Comparison of ENCODE assay signal across 8 cellular contexts in genomic region chr4:103091601-103092223, GRCh38. TPM values are rescaled to one million over a fixed set of nuclear protein-coding genes. Genes with fewer than 3 reads are reported as not detected.
A peak's percentile ranks its signal among the peaks of the same experiment; 100 is the strongest.
DNase-seq lines count a peak whose midpoint lies in the region; TF ChIP-seq lines count a peak whose summit lies in the region.

No MANE protein-coding gene starts in this region.

- CTCF ChIA-PET in HEK293T (lab: Yijun Ruan, JAX) = interaction anchor here (0.6 to 2.9 kb wide), 4 partner anchors 40 to 471 kb away, joined by 3 to 9 read pairs (median 4); no protein-coding TSS in a partner anchor
- CTCF ChIA-PET in SK-N-SH (lab: Yijun Ruan, JAX) = interaction anchor here (0.6 to 4.9 kb wide), 28 partner anchors 7 to 680 kb away, joined by 3 to 26 read pairs (median 4); partner anchors contain the start of genes BDH2, NFKB1 and SLC9B2

- no peak for TF ChIP-seq EP300 in SK-N-SH (IDR thresholded peaks at IDR 0.05; ENCODE audit: borderline replicate concordance in 1 of 2, low read depth in 1 of 2, low read length in 1 of 2)

- in situ Hi-C loops in brain microvascular endothelial cell (cut with HindIII; ENCODE audit: low pct_ligation_motif_present, low sequenced_read_pairs) = no loop called here

- WGBS in SK-N-SH (ENCODE audit: low lambda C conversion rate) = 32% methylated on average over 3 of the region's 3 CpGs
- WGBS in liver = 33% methylated on average over 3 of the region's 3 CpGs

- H3K9me3 Mint-ChIP-seq in type B pancreatic cell = no peaks in the 10 kb centered on the region

- no peak overlapping the region for H3K27ac ChIP-seq in 22Rv1
- H3K27ac ChIP-seq in MM.1S (ENCODE audit: low read length) = peak overlapping the region; percentile 5; the same call in 1 of the 2 replicates
- H3K27ac ChIP-seq in SK-N-SH (ENCODE audit: low read depth in 2 of 2, low read length in 1 of 2) = peak overlapping the region in 1 of 2 experiments; percentile 30; a peak in 1 of 4 replicates
- H3K27ac ChIP-seq in brain microvascular endothelial cell = no peak overlapping the region
- H3K27ac ChIP-seq in liver (ENCODE audit: low read depth in 1 of 2, low read length in 2 of 2) = no peak overlapping the region

- peaks cover 31% of the 10 kb centered on the region for H3K36me3 Mint-ChIP-seq in type B pancreatic cell

- H3K27me3 ChIP-seq in GM06990 (replicated peaks; ENCODE audit: control insufficient read depth, insufficient read depth, low read length) (no peaks in the 10 kb centered on the region), MM.1S (replicated peaks; ENCODE audit: insufficient read depth, low read length) (no peaks in the 10 kb centered on the region), SK-N-SH (ENCODE audit: insufficient read depth) (no peaks in the 10 kb centered on the region), brain microvascular endothelial cell (replicated peaks) (no peaks in the 10 kb centered on the region), liver (ENCODE audit: control insufficient read depth in 4 of 4, insufficient read depth in 4 of 4, low read length in 3 of 4) (no peaks in the 10 kb centered on the region)

- H3K4me1 Mint-ChIP-seq in type B pancreatic cell (ENCODE audit: unreplicated experiment) = peaks cover 2% of the 10 kb centered on the region

- peaks cover 6% of the 10 kb centered on the region for H3K4me1 ChIP-seq in MM.1S (ENCODE audit: low read length)
- H3K4me1 ChIP-seq in SK-N-SH (ENCODE audit: control insufficient read depth in 1 of 2, insufficient read depth in 2 of 2, low read depth in 1 of 2, low read length in 1 of 2) = no peaks in the 10 kb centered on the region
- peaks cover 4 to 36% (median 18%) of the 10 kb centered on the region in 4 donors for H3K4me1 ChIP-seq in liver (ENCODE audit: control insufficient read depth in 4 of 4, insufficient read depth in 4 of 4, low read length in 3 of 4)

- no peak overlapping the region for H3K4me3 ChIP-seq in GM06990 (replicated peaks; ENCODE audit: low read depth, low read length)
- H3K4me3 ChIP-seq in MM.1S (ENCODE audit: low read length) = peak overlapping the region; percentile 28
- no peak overlapping the region; a peak in 1 of 4 replicates for H3K4me3 ChIP-seq in SK-N-SH (ENCODE audit: low read depth in 2 of 2, low read length in 1 of 2)
- H3K4me3 ChIP-seq in brain microvascular endothelial cell (ENCODE audit: low read depth, low read length) = no peak overlapping the region
- no peak overlapping the region for H3K4me3 ChIP-seq in liver (ENCODE audit: low read depth in 1 of 3, low read length in 3 of 3)

- H3K9me2 ChIP-seq in MM.1S (replicated peaks; ENCODE audit: insufficient read depth, low read length) (no peaks in the 10 kb centered on the region), SK-N-SH (no peaks in the 10 kb centered on the region)

- peak overlapping the region; percentile 11; the same call in 1 of the 2 replicates for H3K9ac ChIP-seq in MM.1S (ENCODE audit: low read length)
- no peak overlapping the region for H3K9ac ChIP-seq in SK-N-SH
- peak overlapping the region in 1 of 2 donors; percentile 18 for H3K9ac ChIP-seq in liver (ENCODE audit: low read depth in 1 of 2, low read length in 2 of 2)

- peak overlapping the region; percentile 73 for H3K4me2 ChIP-seq in MM.1S (ENCODE audit: low read depth, low read length)
- H3K4me2 ChIP-seq in SK-N-SH = peak overlapping the region; percentile 61

- TF ChIP-seq RAD21 in SK-N-SH (IDR thresholded peaks at IDR 0.05; ENCODE audit: low read length) (peak; percentile 93), liver (IDR thresholded peaks at IDR 0.05) (peak; percentile 96)

- POLR2A ChIA-PET in HEK293T (lab: Yijun Ruan, JAX) (interaction anchor here (1.2 kb wide), 1 partner anchor 8 kb away, joined by 3 read pairs; the partner anchor contains the start of gene BDH2), SK-N-SH (lab: Yijun Ruan, JAX) (interaction anchor here (0.6 to 1.4 kb wide), 2 partner anchors 223 to 330 kb away, joined by 3 read pairs; partner anchors contain the start of gene CISD2)

- H4K20me1 ChIP-seq in MM.1S (ENCODE audit: insufficient read depth, low read length) = no peaks in the 10 kb centered on the region
- H4K20me1 ChIP-seq in SK-N-SH (ENCODE audit: insufficient read depth) = no peaks in the 10 kb centered on the region

- H2AFZ ChIP-seq in MM.1S (ENCODE audit: low read length) = peak overlapping the region; percentile 49
- H2AFZ ChIP-seq in SK-N-SH (ENCODE audit: low read depth) = no peak overlapping the region

- H3K4me3 Mint-ChIP-seq in type B pancreatic cell = no peak overlapping the region

- DNase-seq in GM06990 (ENCODE audit: extremely low read depth, insufficient read length) (peak; percentile 48), HEK293T (ENCODE audit: extremely low spot score) (peak; percentile 26), MM.1S (peak; percentile 87), SK-N-SH (peak; percentile 39), brain microvascular endothelial cell (peak; percentile 50), type B pancreatic cell (ENCODE audit: extremely low spot score, unreplicated experiment) (no peak)

- no peaks in the 10 kb centered on the region for H3K9me3 ChIP-seq in MM.1S (replicated peaks; ENCODE audit: insufficient read depth, low read length)
- H3K9me3 ChIP-seq in SK-N-SH = no peaks in the 10 kb centered on the region
- H3K9me3 ChIP-seq in liver (ENCODE audit: control insufficient read depth in 4 of 4, low read length in 3 of 4) = no peaks in the 10 kb centered on the region

- H3K27me3 Mint-ChIP-seq in type B pancreatic cell = no peaks in the 10 kb centered on the region

- H3F3A ChIP-seq in MM.1S (ENCODE audit: insufficient read depth, low read length) (no peaks in the 10 kb centered on the region), SK-N-SH (replicated peaks; ENCODE audit: insufficient read depth) (no peaks in the 10 kb centered on the region)

- no peak overlapping the region for H3K27ac Mint-ChIP-seq in type B pancreatic cell

- TF ChIP-seq CTCF in 22Rv1 (IDR thresholded peaks at IDR 0.05) (peak; percentile 77), GM06990 (IDR thresholded peaks at IDR 0.05; ENCODE audit: insufficient read depth, low read length, poor library complexity, severe bottlenecking) (peak; percentile 66), MM.1S (IDR thresholded peaks at IDR 0.05; ENCODE audit: low read length) (peak; percentile 76), SK-N-SH (IDR thresholded peaks at IDR 0.05) (peak; percentile 76), brain microvascular endothelial cell (IDR thresholded peaks at IDR 0.05; ENCODE audit: low read depth, low read length, missing control alignments) (peak; percentile 65), liver (IDR thresholded peaks at IDR 0.05; ENCODE audit: low read depth, low read length, missing input control) (peak; percentile 72), type B pancreatic cell (conservative IDR thresholded peaks at IDR 0.05) (peak; percentile 77)

- H3K79me2 ChIP-seq in MM.1S (ENCODE audit: low read length) (no peaks in the 10 kb centered on the region), SK-N-SH (ENCODE audit: insufficient read depth) (no peaks in the 10 kb centered on the region)

- H3K36me3 ChIP-seq in GM06990 (ENCODE audit: control insufficient read depth, insufficient read depth, low read length) = no peaks in the 10 kb centered on the region
- no peaks in the 10 kb centered on the region for H3K36me3 ChIP-seq in MM.1S (replicated peaks; ENCODE audit: insufficient read depth, low read length)
- peaks cover 37 to 59% of the 10 kb centered on the region in 2 experiments for H3K36me3 ChIP-seq in SK-N-SH (replicated peaks in 1 of 2; ENCODE audit: control insufficient read depth in 1 of 2, insufficient read depth in 2 of 2, low read length in 1 of 2)
- peaks cover 31% of the 10 kb centered on the region for H3K36me3 ChIP-seq in brain microvascular endothelial cell (replicated peaks)
- H3K36me3 ChIP-seq in liver (ENCODE audit: control insufficient read depth in 4 of 4, insufficient read depth in 3 of 4, low read depth in 1 of 4, low read length in 3 of 4) = peaks cover 0 to 39% (median 23%) of the 10 kb centered on the region in 4 donors

TF ChIP-seq in HEK293T, 16 proteins besides CTCF, POLR2A, EP300 and RAD21 (continues in another document):
- TF ChIP-seq L3MBTL2 (conservative IDR thresholded peaks at IDR 0.05) (no peak), CTBP1 (IDR thresholded peaks at IDR 0.05; ENCODE audit: borderline replicate concordance) (no peak), SP1 (IDR thresholded peaks at IDR 0.05) (no peak), FOXM1 (IDR thresholded peaks at IDR 0.05; ENCODE audit: borderline replicate concordance) (no peak), BHLHE40 (IDR thresholded peaks at IDR 0.05; ENCODE audit: borderline replicate concordance) (no peak), ZNF384 (IDR thresholded peaks at IDR 0.05) (peak; percentile 92)

TF ChIP-seq in SK-N-SH, 30 proteins besides CTCF, POLR2A, EP300 and RAD21 (continues in another document):
- no peak for TF ChIP-seq RCOR1 (IDR thresholded peaks at IDR 0.05; ENCODE audit: low read length)
- TF ChIP-seq RFX5 (IDR thresholded peaks at IDR 0.05; ENCODE audit: low read length) = peak; percentile 56

TF ChIP-seq in liver, 16 proteins besides CTCF, POLR2A, EP300 and RAD21 (continues in another document):
- no peak for TF ChIP-seq FOXA2 (IDR thresholded peaks at IDR 0.05)
- TF ChIP-seq TAF1 (conservative IDR thresholded peaks at IDR 0.05) = no peak
- TF ChIP-seq HNF4A (conservative IDR thresholded peaks at IDR 0.05) = peak in 1 of 2 donors; percentile 7
- peak in 1 of 2 donors; percentile 26 for TF ChIP-seq JUND (IDR thresholded peaks at IDR 0.05)

RNA-seq across cellular contexts. Expression of gene BDH2, which starts 7.9 kb away (rescaled TPM):
- 57.8 and 95.4 TPM in 2 replicates for polyA plus RNA-seq in SK-N-SH (2012; rRNA removed)
- 56.8 and 57.6 TPM in 2 replicates for polyA plus RNA-seq in SK-N-SH (2012; cell fraction: cytosol; rRNA removed)
- polyA plus RNA-seq in SK-N-SH (2012; cell fraction: nucleus; rRNA removed) = 121 and 237 TPM in 2 replicates
- 10 to 100 TPM; 16.6 to 44.1 TPM for total RNA-seq in liver
- polyA plus RNA-seq in liver = 10 to 100 TPM; 26.8 to 88.5 TPM
- total RNA-seq in type B pancreatic cell (ENCODE audit: low replicate concordance) = 52.1 and 72.7 TPM in 2 replicates

RNA-seq across cellular contexts. Expression of gene SLC9B2, which starts 15.2 kb away (rescaled TPM):
- polyA plus RNA-seq in SK-N-SH (2012; rRNA removed) (11.2 and 16.0 TPM in 2 replicates), liver (10 to 100 TPM; 23.7 to 32.7 TPM)
- polyA plus RNA-seq in SK-N-SH (2012; cell fraction: cytosol; rRNA removed) = 14.7 and 16.8 TPM in 2 replicates
- 9.8 and 13.6 TPM in 2 replicates for polyA plus RNA-seq in SK-N-SH (2012; cell fraction: nucleus; rRNA removed)
- total RNA-seq in liver (10 to 100 TPM; 36.2 to 47.0 TPM), type B pancreatic cell (ENCODE audit: low replicate concordance) (4.0 and 12.9 TPM in 2 replicates)
